In the genomic region with DNA sequence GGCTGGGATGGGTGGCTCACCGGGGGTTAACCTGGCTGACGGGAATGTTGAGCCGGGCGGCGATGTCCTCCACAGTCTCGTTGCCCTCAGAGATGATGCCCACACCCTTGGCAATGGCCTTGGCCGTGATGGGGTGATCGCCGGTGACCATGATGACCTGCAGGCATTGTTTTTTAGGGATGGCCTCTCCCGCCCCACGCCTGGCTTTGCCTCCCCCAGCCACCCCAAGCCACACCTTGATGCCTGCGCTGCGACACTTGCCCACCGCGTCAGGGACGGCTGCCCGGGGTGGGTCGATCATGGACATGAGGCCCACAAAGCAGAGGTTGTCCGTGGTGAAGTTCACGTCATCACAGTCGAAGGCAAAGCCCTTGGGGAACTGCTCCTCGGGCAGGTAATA, we compare ENCODE assay signal across 25 cellular contexts. TPM values are rescaled to one million over a fixed set of nuclear protein-coding genes. Genes with fewer than 3 reads are reported as not detected.
A peak's percentile ranks its signal among the peaks of the same experiment; 100 is the strongest.
DNase-seq lines count a peak whose midpoint lies in the region; ATAC-seq lines count a peak whose summit lies in the region.
"Had no signal": no experiment of that assay in that cellular context is flagged by ENCODE, and none has a peak within 500 bp of the region (broad histone marks: within the 10 kb centered on the region; RNA-seq: fewer than 3 reads in every experiment).

No MANE protein-coding gene starts in this region.

- ATAC-seq in Right ventricle myocardium inferior (no peak), left cardiac atrium (no peak)
- ATAC-seq in central memory CD8-positive, alpha-beta T cell (replicated peaks; ENCODE audit: extremely low read depth, poor library complexity, severe bottlenecking), result no peak
- ATAC-seq: GM12878 had no signal

- no peaks in the 10 kb centered on the region for H3K9me3 Mint-ChIP-seq in central memory CD8-positive, alpha-beta T cell
- H3K9me3 Mint-ChIP-seq: CD14-positive monocyte; CD4-positive, alpha-beta T cell; CD8-positive, alpha-beta memory T cell; HFFc6 had no signal

- H3K4me3 ChIP-seq in neuronal stem cell (ENCODE audit: low read length in 2 of 2), result peak overlapping the region in 1 of 2 donors; percentile 12
- H3K4me3 ChIP-seq in trophoblast cell (ENCODE audit: low read depth, low read length), result peak overlapping the region; percentile 3
- H3K4me3 ChIP-seq: BLaER1 treated with 17β-estradiol and CSF1 and Interleukin-3, amounts not matched to agents 10 nM and 100 nM; GM12878; GM23248; HAP-1 had no signal

- H3K4me1 ChIP-seq in neuronal stem cell (ENCODE audit: control insufficient read depth in 2 of 2, insufficient read depth in 1 of 2, low read depth in 1 of 2, low read length in 2 of 2) (no peaks in the 10 kb centered on the region), trophoblast cell (ENCODE audit: control insufficient read depth in 1 of 2, insufficient read depth in 2 of 2, low read length in 2 of 2) (no peaks in the 10 kb centered on the region)
- H3K4me1 ChIP-seq: BE2C, HAP-1 had no signal

- H2AFZ ChIP-seq in neuronal stem cell (ENCODE audit: low read length) (no peak overlapping the region), trophoblast cell (ENCODE audit: insufficient read depth, low read length, poor library complexity) (no peak overlapping the region)
- H2AFZ ChIP-seq: GM23248 had no signal

- H4K12ac ChIP-seq in trophoblast cell (ENCODE audit: low read depth, low read length), result no peak overlapping the region

- H3K27me3 Mint-ChIP-seq in central memory CD8-positive, alpha-beta T cell, result no peaks in the 10 kb centered on the region
- H3K27me3 Mint-ChIP-seq: CD4-positive, alpha-beta T cell; CD8-positive, alpha-beta memory T cell had no signal

- H3K36me3 ChIP-seq in neuronal stem cell (replicated peaks in 1 of 2; ENCODE audit: control insufficient read depth in 2 of 2, insufficient read depth in 2 of 2, low read length in 2 of 2) (peaks cover 3 to 14% of the 10 kb centered on the region in 2 donors), trophoblast cell (ENCODE audit: control insufficient read depth in 1 of 2, insufficient read depth in 2 of 2, low read length in 2 of 2) (no peaks in the 10 kb centered on the region)

- DNase-seq in Right ventricle myocardium inferior (ENCODE audit: missing footprints) (peak; percentile 41), left cardiac atrium (no peak), neuronal stem cell (ENCODE audit: low spot score) (no peak), trophoblast cell (no peak), medulla oblongata (ENCODE audit: extremely low spot score) (no peak), NCI-H1694 (lab: John Stamatoyannopoulos, UW) (no peak)
- DNase-seq in central memory CD8-positive, alpha-beta T cell (ENCODE audit: low spot score in 2 of 2), result no peak
- no peak for DNase-seq in activated CD8-positive, alpha-beta memory T cell treated with anti-CD3 and anti-CD28 coated beads, Interleukin-2, amount 50 U/mL, for 48 hours
- DNase-seq: ACHN; AML-193; BE2C; CD4-positive, alpha-beta T cell; CD8-positive, alpha-beta memory T cell; DMS 273 treated with DMSO at 0.1 percent for 48 hours; DMS79; EL; GDM1; GM23248; HFFc6 had no signal

- no peaks in the 10 kb centered on the region for H3K4me1 Mint-ChIP-seq in central memory CD8-positive, alpha-beta T cell
- H3K4me1 Mint-ChIP-seq: CD14-positive monocyte; CD8-positive, alpha-beta memory T cell had no signal

- H3K23ac ChIP-seq in neuronal stem cell (ENCODE audit: low read depth, low read length, poor library complexity), result peak overlapping the region; percentile 55
- no peak overlapping the region for H3K23ac ChIP-seq in trophoblast cell (ENCODE audit: low read length)

- H3K36me3 Mint-ChIP-seq in central memory CD8-positive, alpha-beta T cell (ENCODE audit: insufficient read depth), result peaks cover 7% of the 10 kb centered on the region
- H3K36me3 Mint-ChIP-seq: CD14-positive monocyte had no signal

- H2BK5ac ChIP-seq in neuronal stem cell (ENCODE audit: low read length), result no peak overlapping the region
- no peak overlapping the region for H2BK5ac ChIP-seq in trophoblast cell (ENCODE audit: low read depth, low read length, poor library complexity)

- no peaks in the 10 kb centered on the region for H3K79me1 ChIP-seq in neuronal stem cell (ENCODE audit: low read depth, low read length)
- no peaks in the 10 kb centered on the region for H3K79me1 ChIP-seq in trophoblast cell (ENCODE audit: low read length)

- H3K27me3 ChIP-seq in neuronal stem cell (ENCODE audit: control insufficient read depth in 3 of 3, insufficient read depth in 3 of 3, low read depth in 1 of 3, low read length in 3 of 3) (no peaks in the 10 kb centered on the region), trophoblast cell (ENCODE audit: insufficient read depth, low read length) (no peaks in the 10 kb centered on the region)
- H3K27me3 ChIP-seq: BE2C; BLaER1 treated with 17β-estradiol and CSF1 and Interleukin-3, amounts not matched to agents 10 nM and 100 nM had no signal

- no peaks in the 10 kb centered on the region for H3K79me2 ChIP-seq in trophoblast cell (ENCODE audit: control insufficient read depth, insufficient read depth, low read length, poor library complexity)

- H3K9ac ChIP-seq in neuronal stem cell (ENCODE audit: low read depth, low read length, poor library complexity) (peak overlapping the region; percentile 70), trophoblast cell (ENCODE audit: low read length) (no peak overlapping the region)
- H3K9ac ChIP-seq: BLaER1 treated with 17β-estradiol and CSF1 and Interleukin-3, amounts not matched to agents 10 nM and 100 nM; GM23248 had no signal

- H3K4ac ChIP-seq in neuronal stem cell (ENCODE audit: low read length) (no peak overlapping the region), trophoblast cell (ENCODE audit: low read depth, low read length) (no peak overlapping the region)

- H3K9me3 ChIP-seq in neuronal stem cell (replicated peaks in 1 of 2; ENCODE audit: control insufficient read depth in 2 of 2, insufficient read depth in 1 of 2, low read depth in 1 of 2, low read length in 2 of 2) (no peaks in the 10 kb centered on the region), trophoblast cell (ENCODE audit: insufficient read depth, low read depth, low read length) (peaks cover 2% of the 10 kb centered on the region)
- H3K9me3 ChIP-seq: BE2C; BLaER1 treated with 17β-estradiol and CSF1 and Interleukin-3, amounts not matched to agents 10 nM and 100 nM; HAP-1 had no signal

- H4K8ac ChIP-seq in neuronal stem cell (ENCODE audit: low read depth, low read length), result no peak overlapping the region
- no peak overlapping the region for H4K8ac ChIP-seq in trophoblast cell (ENCODE audit: low read depth, low read length)

- H3K14ac ChIP-seq in neuronal stem cell (ENCODE audit: low read length) (peak overlapping the region; percentile 56), trophoblast cell (ENCODE audit: low read length) (no peak overlapping the region)

- WGBS in neuronal stem cell (ENCODE audit: extremely low coverage in 2 of 2, insufficient read length in 2 of 2, insufficient replicate concordance in 1 of 2), 2 donors, result no CpG with 5 or more reads among the region's 22 CpGs
- WGBS in trophoblast cell (ENCODE audit: extremely low coverage, insufficient coverage, insufficient read length), result no CpG with 5 or more reads among the region's 22 CpGs

- H3K18ac ChIP-seq in neuronal stem cell (ENCODE audit: low read length) (no peak overlapping the region), trophoblast cell (ENCODE audit: low read length) (no peak overlapping the region)

- H2AK5ac ChIP-seq in neuronal stem cell (ENCODE audit: low read depth, low read length), result peak overlapping the region; percentile 81
- H2AK5ac ChIP-seq in trophoblast cell (ENCODE audit: low read length), result no peak overlapping the region

- H3K4me2 ChIP-seq in neuronal stem cell (ENCODE audit: insufficient read depth, low read length, poor library complexity, severe bottlenecking) (no peak overlapping the region), trophoblast cell (ENCODE audit: low read length) (no peak overlapping the region)
- H3K4me2 ChIP-seq: BLaER1 treated with 17β-estradiol and CSF1 and Interleukin-3, amounts not matched to agents 10 nM and 100 nM had no signal

- no peak overlapping the region for H3K4me3 Mint-ChIP-seq in central memory CD8-positive, alpha-beta T cell
- H3K4me3 Mint-ChIP-seq: CD14-positive monocyte; CD4-positive, alpha-beta T cell; CD8-positive, alpha-beta memory T cell; HFFc6 had no signal

- H2BK12ac ChIP-seq in neuronal stem cell (ENCODE audit: low read length) (no peak overlapping the region), trophoblast cell (ENCODE audit: low read length) (no peak overlapping the region)

- H3K27ac ChIP-seq in neuronal stem cell (replicated peaks; ENCODE audit: low read length) (no peak overlapping the region), trophoblast cell (ENCODE audit: low read depth, low read length) (no peak overlapping the region)
- H3K27ac ChIP-seq: 22Rv1; BLaER1 treated with 17β-estradiol and CSF1 and Interleukin-3, amounts not matched to agents 10 nM and 100 nM; GM23248 had no signal

- H4K91ac ChIP-seq in neuronal stem cell (ENCODE audit: low read depth, low read length, poor library complexity), result no peak overlapping the region
- no peak overlapping the region for H4K91ac ChIP-seq in trophoblast cell (ENCODE audit: low read depth, low read length)

- H2BK120ac ChIP-seq in neuronal stem cell (ENCODE audit: low read depth, low read length) (no peak overlapping the region), trophoblast cell (ENCODE audit: insufficient read depth, low read length, poor library complexity) (no peak overlapping the region)

- intact Hi-C loops in Right ventricle myocardium inferior (cut with DNase I), result no loop called here
- intact Hi-C loops in left cardiac atrium (cut with DNase I), result no loop called here

- H2BK15ac ChIP-seq in neuronal stem cell (ENCODE audit: low read length), result no peak overlapping the region

- H3K27ac Mint-ChIP-seq in central memory CD8-positive, alpha-beta T cell (ENCODE audit: low read depth), result peak overlapping the region; percentile 75
- H3K27ac Mint-ChIP-seq: CD4-positive, alpha-beta T cell; CD8-positive, alpha-beta memory T cell; HFFc6 had no signal

RNA-seq across cellular contexts. Expression of a gene that starts 16.1 kb away (rescaled TPM):
- total RNA-seq in Right ventricle myocardium inferior (342 TPM), left cardiac atrium (100 to 1,000 TPM; 235 to 274 TPM)
- 2.5 TPM for polyA plus RNA-seq in neuronal stem cell (2013, experiment 1 of 2)
- polyA plus RNA-seq in neuronal stem cell (2013, experiment 2 of 2), result 2.6 TPM
- polyA plus RNA-seq in trophoblast cell (2013), result 0.11 and 0.12 TPM in 2 replicates

RNA-seq across cellular contexts. Expression of a gene that starts 18.8 kb away (rescaled TPM):
- total RNA-seq in Right ventricle myocardium inferior, result 68.4 TPM
- 100 to 1,000 TPM in 1 of 2 donors, 10 to 100 TPM in 1; 91.4 to 117 TPM for total RNA-seq in left cardiac atrium
- polyA plus RNA-seq in neuronal stem cell (2013, experiment 1 of 2), result 83.3 TPM
- polyA plus RNA-seq in neuronal stem cell (2013, experiment 2 of 2), result 90.0 TPM
- 169 and 176 TPM in 2 replicates for polyA plus RNA-seq in trophoblast cell (2013)

RNA-seq across cellular contexts. Expression of a gene that starts 49.7 kb away (rescaled TPM):
- total RNA-seq in Right ventricle myocardium inferior (not detected), left cardiac atrium (under 1 TPM in 1 of 2 donors, not detected in 1; 0.16 TPM)
- 0.47 TPM for polyA plus RNA-seq in neuronal stem cell (2013, experiment 1 of 2)
- polyA plus RNA-seq in neuronal stem cell (2013, experiment 2 of 2), result 0.44 TPM
- polyA plus RNA-seq in trophoblast cell (2013), result 0.27 and 0.31 TPM in 2 replicates
- total RNA-seq: GM23248, H4 had no signal
- polyA plus RNA-seq: CD14-positive monocyte; CD8-positive, alpha-beta memory T cell; GM23248 had no signal
